1 cellular context compared by ENCODE assay signal in the genomic region with DNA sequence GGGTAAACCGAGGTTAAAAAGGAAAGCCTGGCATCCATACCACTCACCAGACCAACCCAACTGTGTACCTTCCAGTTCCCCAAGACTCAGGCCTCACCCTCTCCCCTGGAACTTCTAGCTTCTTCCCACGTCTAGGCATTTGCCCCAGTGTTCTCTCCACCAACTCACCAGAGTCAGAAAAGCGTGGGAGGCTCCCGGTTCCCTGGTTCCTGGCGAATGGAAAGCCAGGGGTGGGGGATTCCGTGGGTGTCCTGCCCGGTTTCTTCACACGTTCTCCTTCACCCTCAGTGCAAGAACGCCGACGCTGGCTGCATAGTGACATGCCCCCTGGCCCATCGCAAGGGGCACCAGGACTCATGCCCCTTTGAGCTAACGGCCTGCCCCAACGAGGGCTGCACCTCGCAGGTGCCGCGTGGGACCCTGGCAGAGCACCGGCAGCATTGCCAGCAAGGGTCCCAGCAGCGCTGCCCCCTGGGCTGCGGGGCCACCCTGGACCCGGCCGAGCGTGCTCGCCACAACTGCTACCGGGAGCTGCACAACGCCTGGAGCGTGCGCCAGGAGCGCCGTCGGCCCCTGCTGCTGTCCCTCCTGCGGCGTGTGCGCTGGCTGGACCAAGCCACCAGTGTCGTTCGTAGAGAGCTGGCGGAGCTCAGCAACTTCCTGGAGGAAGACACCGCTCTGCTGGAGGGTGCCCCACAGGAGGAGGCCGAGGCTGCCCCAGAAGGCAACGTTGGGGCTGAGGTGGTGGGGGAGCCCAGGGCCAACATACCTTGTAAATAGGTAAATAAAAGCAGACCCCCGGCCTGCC.
TF ChIP-seq lines count a peak whose summit lies in the region.

No MANE protein-coding gene starts in this region.

TF ChIP-seq in HepG2, 621 proteins besides CTCF, POLR2A, EP300 and RAD21:
- TF ChIP-seq AGO2 (optimal IDR thresholded peaks at IDR 0.05; ENCODE audit: low read depth, low read length) (peak; percentile 38), BCL3 (CRISPR knock-in tag; IDR thresholded peaks at IDR 0.05) (no peak)
